Comparison of ENCODE assay signal across 23 cellular contexts in genomic region chr19:29201849-29202248, GRCh38.
"Had no signal": no experiment of that assay in that cellular context is flagged by ENCODE, and none has a peak within 500 bp of the region (broad histone marks: within the 10 kb centered on the region; RNA-seq: fewer than 3 reads in every experiment).

No MANE protein-coding gene starts in this region.

- H3K9me3 ChIP-seq: sigmoid colon, testis, upper lobe of right lung had no signal

- H3K4me1 Mint-ChIP-seq: brain, mesothelial cell of epicardium, nephron had no signal

- DNase-seq: activated CD4-positive, alpha-beta T cell treated with anti-CD3 and anti-CD28 coated beads, Interleukin-2, amount 10 ng/mL, durations not matched to agents 7 days and 5 days; activated CD8-positive, alpha-beta T cell treated with anti-CD3 and anti-CD28 coated beads, Interleukin-2, amount 10 ng/mL, durations not matched to agents 7 days and 5 days; activated effector memory CD4-positive, alpha-beta T cell treated with Interleukin-2 at 50 U/mL for 16 hours; activated naive CD4-positive, alpha-beta T cell treated with anti-CD3 and anti-CD28 coated beads, Interleukin-2, amount 10 ng/mL, durations not matched to agents 7 days and 5 days; activated naive CD8-positive, alpha-beta T cell treated with anti-CD3 and anti-CD28 coated beads, Interleukin-2, amount 50 U/mL, for 24 hours; activated T-cell treated with anti-CD3 and anti-CD28 coated beads, Interleukin-2, amount 50 U/mL, for 24 hours; anterior cingulate cortex; heart right ventricle; left lung; occipital lobe; posterior cingulate gyrus; sigmoid colon; spleen; stimulated activated CD4-positive, alpha-beta T cell treated with anti-CD3 and anti-CD28 coated beads, Interleukin-4, amount 100 ng/mL, for 4 hours; T-helper 9 cell; testis; upper lobe of right lung had no signal

- H3K4me3 ChIP-seq: coronary artery, heart right ventricle, left lung, sigmoid colon, spleen, testis, upper lobe of right lung had no signal

- ATAC-seq: activated CD8-positive, alpha-beta T cell treated with anti-CD3 and anti-CD28 coated beads, Interleukin-2, amount 10 ng/mL, durations not matched to agents 7 days and 5 days; activated naive CD8-positive, alpha-beta T cell treated with anti-CD3 and anti-CD28 coated beads, Interleukin-2, amount 50 U/mL, for 24 hours; heart right ventricle; left lung; stimulated activated memory B cell treated with anti-CD40 and anti-IgM and Interleukin-4, amounts not matched to agents 10 μg/mL and 1 μg/mL and 100 μg/mL, for 72 hours; upper lobe of right lung had no signal

- H3K27ac Mint-ChIP-seq: activated CD4-positive, alpha-beta T cell treated with anti-CD3 and anti-CD28 coated beads, Interleukin-2, amount 10 ng/mL, durations not matched to agents 7 days and 5 days; activated CD8-positive, alpha-beta T cell treated with anti-CD3 and anti-CD28 coated beads, Interleukin-2, amount 10 ng/mL, durations not matched to agents 7 days and 5 days; activated naive CD4-positive, alpha-beta T cell treated with anti-CD3 and anti-CD28 coated beads, Interleukin-2, amount 10 ng/mL, durations not matched to agents 7 days and 5 days; activated naive CD8-positive, alpha-beta T cell treated with anti-CD3 and anti-CD28 coated beads, Interleukin-2, amount 50 U/mL, for 24 hours; activated T-cell treated with anti-CD3 and anti-CD28 coated beads, Interleukin-2, amount 50 U/mL, for 24 hours; brain; mesothelial cell of epicardium; nephron; stimulated activated memory B cell treated with anti-CD40 and anti-IgM and Interleukin-4, amounts not matched to agents 10 μg/mL and 1 μg/mL and 100 μg/mL, for 72 hours had no signal

- H3K4me1 ChIP-seq: testis, upper lobe of right lung had no signal

- H3K27ac ChIP-seq: coronary artery, heart right ventricle, left lung, sigmoid colon, spleen, testis, upper lobe of right lung had no signal

- H3K27me3 Mint-ChIP-seq: activated CD4-positive, alpha-beta T cell treated with anti-CD3 and anti-CD28 coated beads, Interleukin-2, amount 10 ng/mL, durations not matched to agents 7 days and 5 days; activated naive CD4-positive, alpha-beta T cell treated with anti-CD3 and anti-CD28 coated beads, Interleukin-2, amount 10 ng/mL, durations not matched to agents 7 days and 5 days; activated naive CD8-positive, alpha-beta T cell treated with anti-CD3 and anti-CD28 coated beads, Interleukin-2, amount 50 U/mL, for 24 hours; activated T-cell treated with anti-CD3 and anti-CD28 coated beads, Interleukin-2, amount 50 U/mL, for 24 hours; brain; central memory CD8-positive, alpha-beta T cell; stimulated activated memory B cell treated with anti-CD40 and anti-IgM and Interleukin-4, amounts not matched to agents 10 μg/mL and 1 μg/mL and 100 μg/mL, for 72 hours had no signal

- H3K4me3 Mint-ChIP-seq: activated CD4-positive, alpha-beta T cell treated with anti-CD3 and anti-CD28 coated beads, Interleukin-2, amount 10 ng/mL, durations not matched to agents 7 days and 5 days; activated CD8-positive, alpha-beta T cell treated with anti-CD3 and anti-CD28 coated beads, Interleukin-2, amount 10 ng/mL, durations not matched to agents 7 days and 5 days; activated naive CD4-positive, alpha-beta T cell treated with anti-CD3 and anti-CD28 coated beads, Interleukin-2, amount 10 ng/mL, durations not matched to agents 7 days and 5 days; activated naive CD8-positive, alpha-beta T cell treated with anti-CD3 and anti-CD28 coated beads, Interleukin-2, amount 50 U/mL, for 24 hours; activated T-cell treated with anti-CD3 and anti-CD28 coated beads, Interleukin-2, amount 50 U/mL, for 24 hours; brain; central memory CD8-positive, alpha-beta T cell; mesothelial cell of epicardium; nephron; stimulated activated memory B cell treated with anti-CD40 and anti-IgM and Interleukin-4, amounts not matched to agents 10 μg/mL and 1 μg/mL and 100 μg/mL, for 72 hours had no signal

- H3K9me3 Mint-ChIP-seq: central memory CD8-positive, alpha-beta T cell had no signal
